ENCODE assay signal across 18 cellular contexts in the genomic region with DNA sequence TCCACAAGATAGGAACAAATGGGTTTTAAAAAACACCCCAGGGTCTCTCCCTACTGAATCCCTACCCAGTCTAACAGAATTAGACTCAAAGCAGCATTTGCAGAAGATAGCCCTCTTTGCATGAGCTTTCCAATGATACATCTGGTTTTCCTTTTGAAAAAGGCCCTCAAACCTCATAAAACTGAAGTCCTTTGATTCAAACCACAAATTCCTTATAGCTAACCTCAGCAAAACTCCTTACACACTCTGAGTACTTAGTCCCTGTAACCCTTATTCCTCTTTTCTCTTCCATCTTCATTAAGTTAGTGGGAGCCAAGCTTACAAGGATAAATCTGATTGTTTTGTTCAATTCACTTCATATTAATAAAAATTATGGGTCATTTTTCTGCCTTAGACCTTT.
A peak's percentile ranks its signal among the peaks of the same experiment; 100 is the strongest.
DNase-seq lines count a peak whose midpoint lies in the region; ATAC-seq and TF ChIP-seq lines count a peak whose summit lies in the region.
"Had no signal": no experiment of that assay in that cellular context is flagged by ENCODE, and none has a peak within 500 bp of the region (broad histone marks: within the 10 kb centered on the region; RNA-seq: fewer than 3 reads in every experiment).

No MANE protein-coding gene starts in this region.

- ATAC-seq in GM18520 (IDR thresholded peaks at IDR 0.05; ENCODE audit: unreplicated experiment) (no peak), HG03439 (IDR thresholded peaks at IDR 0.05; ENCODE audit: unreplicated experiment) (no peak), left ventricle myocardium superior (no peak)
- ATAC-seq: activated CD4-positive, alpha-beta T cell treated with anti-CD3 and anti-CD28 coated beads for 36 hours; left lung had no signal

- H3K4me3 ChIP-seq in fibroblast of mammary gland (ENCODE audit: control insufficient read depth, low read depth, low read length): no peak overlapping the region
- H3K4me3 ChIP-seq: left lung, ovary, SJCRH30, skin epidermis, tibial artery had no signal

- TF ChIP-seq CTCF in fibroblast of mammary gland (conservative IDR thresholded peaks at IDR 0.05; ENCODE audit: control insufficient read depth, insufficient read depth, low read depth, low read length): no peak

- intact Hi-C loops in left ventricle myocardium superior (cut with micrococcal nuclease): no loop called here

- DNase-seq in H4 (ENCODE audit: low spot score) (peak; percentile 57), RPMI7951 (ENCODE audit: low read depth) (peak; percentile 85), fibroblast of mammary gland (ENCODE audit: low read depth) (peak; percentile 67), renal cortical epithelial cell (ENCODE audit: low read depth) (peak; percentile 63), left ventricle myocardium superior (no peak), SW480 (ENCODE audit: low spot score) (no peak)
- DNase-seq: activated CD4-positive, alpha-beta T cell treated with anti-CD3 and anti-CD28 coated beads for 36 hours; activated CD8-positive, alpha-beta memory T cell treated with anti-CD3 and anti-CD28 coated beads, Interleukin-2, amount 50 U/mL, for 4 hours; activated naive CD4-positive, alpha-beta T cell treated with Interleukin-2 at 50 U/mL for 16 hours; left lung; NCI-H1436 treated with DMSO at 0.1 percent for 48 hours; ovary; SJCRH30; T1000; tibial artery had no signal

Comparison
In these comparisons a context has a peak if more than half of its experiments do, and no peak if none do; other contexts are left out.
1. DNase-seq: peak in H4 (single experiment), RPMI7951 (single experiment), fibroblast of mammary gland (single experiment) and renal cortical epithelial cell (single experiment); none in left ventricle myocardium superior (single experiment) and SW480 (single experiment).